In genomic region chr14:27205036-27205435, GRCh38 we compare ENCODE assay signal across 27 cellular contexts.
"Had no signal": no experiment of that assay in that cellular context is flagged by ENCODE, and none has a peak within 500 bp of the region (broad histone marks: within the 10 kb centered on the region; RNA-seq: fewer than 3 reads in every experiment).

No MANE protein-coding gene starts in this region.

- DNase-seq: dermis blood vessel endothelial cell; dorsolateral prefrontal cortex; effector CD4-positive, alpha-beta T cell; effector memory CD4-positive, alpha-beta T cell; erythroblast; esophagus squamous epithelium; foreskin fibroblast; foreskin melanocyte; gastrocnemius medialis; glutamatergic neuron; head of caudate nucleus; heart right ventricle; hippocampal formation; left cardiac atrium; left lung; left ventricle myocardium superior; lower lobe of right lung; mesenchymal stem cell; mucosa of descending colon; naive B cell had no signal

- H3K9me3 Mint-ChIP-seq: mesothelial cell of epicardium had no signal

- H3K27ac Mint-ChIP-seq: mesothelial cell of epicardium, naive B cell had no signal

- H3K36me3 Mint-ChIP-seq: mesothelial cell of epicardium, naive B cell had no signal

- H3K27ac ChIP-seq: coronary artery, dorsolateral prefrontal cortex, epithelial cell of prostate, esophagus squamous epithelium, gastrocnemius medialis, heart right ventricle, left lung, lower lobe of right lung had no signal

- H3K4me1 ChIP-seq: esophagus squamous epithelium, gastrocnemius medialis, heart right ventricle, left lung, lower lobe of right lung had no signal

- H3K9me3 ChIP-seq: esophagus squamous epithelium, gastrocnemius medialis, heart right ventricle, left lung, lower lobe of right lung, mucosa of descending colon had no signal

- FAIRE-seq: colon, islet of Langerhans, keratinocyte had no signal

- ATAC-seq: esophagus mucosa, gastrocnemius medialis, heart right ventricle, left cardiac atrium, left lung, left ventricle myocardium superior, lower lobe of right lung, mucosa of descending colon had no signal

- H3K4me3 Mint-ChIP-seq: mesothelial cell of epicardium, naive B cell had no signal

- H3K27me3 Mint-ChIP-seq: naive B cell had no signal

- H3K4me3 ChIP-seq: coronary artery, dorsolateral prefrontal cortex, esophagus squamous epithelium, gastrocnemius medialis, heart right ventricle, left lung, lower lobe of right lung, mucosa of descending colon had no signal

- H3K4me1 Mint-ChIP-seq: mesothelial cell of epicardium, naive B cell had no signal
